ENCODE assay signal across 36 cellular contexts in genomic region chr9:35831040-35831439, GRCh38. TPM values are rescaled to one million over a fixed set of nuclear protein-coding genes. Genes with fewer than 3 reads are reported as not detected.
DNase-seq lines count a peak whose midpoint lies in the region; ATAC-seq, FAIRE-seq and TF ChIP-seq lines count a peak whose summit lies in the region.
"Had no signal": no experiment of that assay in that cellular context is flagged by ENCODE, and none has a peak within 500 bp of the region (broad histone marks: within the 10 kb centered on the region; RNA-seq: fewer than 3 reads in every experiment).

No MANE protein-coding gene starts in this region.

- no peak for TF ChIP-seq RAD21 in HepG2 (CRISPR knock-in tag; IDR thresholded peaks at IDR 0.05)

- peaks cover 35% of the 10 kb centered on the region for H3K4me1 Mint-ChIP-seq in osteocyte (ENCODE audit: unreplicated experiment)
- peaks cover 30% of the 10 kb centered on the region for H3K4me1 Mint-ChIP-seq in activated T-cell treated with anti-CD3 and anti-CD28 coated beads, Interleukin-2, amount 50 U/mL, for 4 hours (ENCODE audit: low read depth)

- H3K4me3 Mint-ChIP-seq in osteocyte (ENCODE audit: unreplicated experiment), result peak overlapping the region; percentile 12
- H3K4me3 Mint-ChIP-seq in activated T-cell treated with anti-CD3 and anti-CD28 coated beads, Interleukin-2, amount 50 U/mL, for 4 hours, result no peak overlapping the region
- H3K4me3 Mint-ChIP-seq: activated CD8-positive, alpha-beta memory T cell treated with anti-CD3 and anti-CD28 coated beads, Interleukin-2, amount 10 ng/mL, durations not matched to agents 7 days and 5 days; T-helper 17 cell had no signal

- TF ChIP-seq CTCF in HepG2 (CRISPR knock-in tag; IDR thresholded peaks at IDR 0.05) (no peak), right lobe of liver (IDR thresholded peaks at IDR 0.05) (no peak), hepatocyte (IDR thresholded peaks at IDR 0.05; ENCODE audit: poor library complexity) (no peak), osteocyte (IDR thresholded peaks at IDR 0.05) (no peak)

- no peak overlapping the region for H2AFZ ChIP-seq in HepG2 (ENCODE audit: low read length)
- no peak overlapping the region for H2AFZ ChIP-seq in hepatocyte

- TF ChIP-seq EP300 in HepG2 (IDR thresholded peaks at IDR 0.05; ENCODE audit: low read depth in 2 of 2, low read length in 2 of 2) (no peak), HepG2 (CRISPR knock-in tag; IDR thresholded peaks at IDR 0.05; ENCODE audit: borderline replicate concordance) (no peak)

- CTCF ChIA-PET in HepG2 (lab: Yijun Ruan, JAX; ENCODE audit: low intra/inter-chr PET ratio, low total read pairs), result no interaction called here

- FAIRE-seq in HepG2 (lab: Jason Lieb, UNC), result no peak
- FAIRE-seq: islet of Langerhans, urothelium cell line had no signal

- no peaks in the 10 kb centered on the region for H3K9me3 Mint-ChIP-seq in osteocyte (ENCODE audit: unreplicated experiment)
- H3K9me3 Mint-ChIP-seq in activated T-cell treated with anti-CD3 and anti-CD28 coated beads, Interleukin-2, amount 50 U/mL, for 4 hours, result no peaks in the 10 kb centered on the region
- H3K9me3 Mint-ChIP-seq: naive thymus-derived CD8-positive, alpha-beta T cell had no signal

- H3K27ac Mint-ChIP-seq in osteocyte (ENCODE audit: unreplicated experiment), result no peak overlapping the region
- H3K27ac Mint-ChIP-seq: activated CD8-positive, alpha-beta memory T cell treated with anti-CD3 and anti-CD28 coated beads, Interleukin-2, amount 10 ng/mL, durations not matched to agents 7 days and 5 days; T-helper 17 cell had no signal

- BruUV-seq in HepG2 (replicated peaks; lab: Mats Ljungman, UMichigan), result no TSS peak

- WGBS in HepG2 (ENCODE audit: low lambda C conversion rate), result 53% methylated on average over 2 of the region's 4 CpGs
- 86% methylated on average over 2 of the region's 4 CpGs for WGBS in right lobe of liver (ENCODE audit: insufficient coverage, low coverage, low lambda C conversion rate, missing lambda C conversion rate)
- 86% methylated on average over 4 of the region's 4 CpGs for WGBS in hepatocyte (ENCODE audit: low lambda C conversion rate, missing lambda C conversion rate)

- H3K9ac ChIP-seq in HepG2 (ENCODE audit: insufficient read depth, low read depth, low read length), result no peak overlapping the region

- DNase-seq in HepG2 (ENCODE audit: low spot score) (no peak), right lobe of liver (no peak), hepatocyte (ENCODE audit: low spot score) (no peak), osteocyte (ENCODE audit: extremely low spot score, unreplicated experiment) (no peak), NCI-H2081 treated with DMSO at 0.1 percent for 48 hours (lab: John Stamatoyannopoulos, UW) (no peak), left cardiac atrium (no peak)
- no peak for DNase-seq in activated T-cell treated with anti-CD3 and anti-CD28 coated beads, Interleukin-2, amount 50 U/mL, for 4 hours
- DNase-seq: activated CD4-positive, alpha-beta T cell treated with anti-CD3 and anti-CD28 coated beads, Interleukin-2, amount 50 U/mL, for 4 hours; activated CD8-positive, alpha-beta memory T cell treated with anti-CD3 and anti-CD28 coated beads, Interleukin-2, amount 10 ng/mL, durations not matched to agents 7 days and 5 days; activated naive CD4-positive, alpha-beta T cell treated with Interleukin-2 at 50 U/mL for 16 hours; activated T-cell treated with anti-CD3 and anti-CD28 coated beads, Interleukin-2, amount 50 U/mL, for 48 hours; adrenal gland; AML-193; brain microvascular endothelial cell; effector memory CD4-positive, alpha-beta T cell; Kasumi-1; midbrain; naive thymus-derived CD8-positive, alpha-beta T cell; NCI-H1417 treated with DMSO at 0.1 percent for 48 hours; NCI-H2081; NCI-H774; ovary; Right ventricle myocardium superior; stimulated activated CD4-positive, alpha-beta T cell treated with anti-CD3 and anti-CD28 coated beads, Interleukin-1b, Interleukin-23, amount 100 ng/mL, for 48 hours; stimulated activated naive CD8-positive, alpha-beta T cell treated with anti-CD3 and anti-CD28 coated beads, Interleukin-15, Interleukin-2, amounts not matched to agents 100 U/mL and 50 U/mL, for 24 hours; T-helper 17 cell had no signal

- H3K36me3 Mint-ChIP-seq in osteocyte (ENCODE audit: unreplicated experiment), result peaks cover 4% of the 10 kb centered on the region
- H3K36me3 Mint-ChIP-seq in activated T-cell treated with anti-CD3 and anti-CD28 coated beads, Interleukin-2, amount 50 U/mL, for 4 hours (ENCODE audit: insufficient read depth), result no peaks in the 10 kb centered on the region
- H3K36me3 Mint-ChIP-seq: activated CD8-positive, alpha-beta memory T cell treated with anti-CD3 and anti-CD28 coated beads, Interleukin-2, amount 10 ng/mL, durations not matched to agents 7 days and 5 days; naive thymus-derived CD8-positive, alpha-beta T cell had no signal

- H3K27me3 ChIP-seq in HepG2 (ENCODE audit: control insufficient read depth in 1 of 2, insufficient read depth in 2 of 2, low read length in 2 of 2) (no peaks in the 10 kb centered on the region), right lobe of liver (no peaks in the 10 kb centered on the region), hepatocyte (no peaks in the 10 kb centered on the region)
- H3K27me3 ChIP-seq: adrenal gland, brain microvascular endothelial cell, ovary had no signal

- no peaks in the 10 kb centered on the region for H3K9me2 ChIP-seq in hepatocyte (replicated peaks; ENCODE audit: insufficient read depth)

- H3K9me3 ChIP-seq in HepG2 (ENCODE audit: low read length) (no peaks in the 10 kb centered on the region), right lobe of liver (no peaks in the 10 kb centered on the region), hepatocyte (ENCODE audit: low read depth) (no peaks in the 10 kb centered on the region)
- H3K9me3 ChIP-seq: adrenal gland, HAP-1, ovary, thoracic aorta had no signal

- TF ChIP-seq POLR2A in HepG2 (IDR thresholded peaks at IDR 0.05; ENCODE audit: insufficient read depth in 1 of 2, low read depth in 2 of 2, low read length in 2 of 2), result no peak
- TF ChIP-seq POLR2A in right lobe of liver (IDR thresholded peaks at IDR 0.05), result no peak

- H3K4me2 ChIP-seq in HepG2 (ENCODE audit: low read depth, low read length), result no peak overlapping the region
- H3K4me2 ChIP-seq in hepatocyte, result peak overlapping the region; percentile 94

- no peak overlapping the region for H3K4me3 ChIP-seq in HepG2 (replicated peaks in 1 of 3; ENCODE audit: insufficient read depth in 1 of 3, low read depth in 2 of 3, low read length in 3 of 3)
- H3K4me3 ChIP-seq in right lobe of liver, result no peak overlapping the region
- H3K4me3 ChIP-seq in hepatocyte, result no peak overlapping the region
- H3K4me3 ChIP-seq: adrenal gland, HAP-1, ovary had no signal

- in situ Hi-C loops in HepG2 (cut with HindIII; ENCODE audit: extremely low pct_ligation_motif_present, low pct_unique_long_range_greater_than_20kb), result no loop called here

- intact Hi-C loops in HepG2 (cut with micrococcal nuclease; ENCODE audit: unreplicated experiment), result no loop called here
- intact Hi-C loops in right lobe of liver (cut with DNase I), result no loop called here
- intact Hi-C loops in left cardiac atrium (cut with DNase I), result no loop called here

- H3K79me2 ChIP-seq in HepG2 (ENCODE audit: insufficient read depth, low read length) (no peaks in the 10 kb centered on the region), hepatocyte (peaks cover 29% of the 10 kb centered on the region)

- H3K27ac ChIP-seq in HepG2 (ENCODE audit: extremely low read length, insufficient read depth, low read length) (no peak overlapping the region), right lobe of liver (no peak overlapping the region), hepatocyte (no peak overlapping the region)
- H3K27ac ChIP-seq: adrenal gland, brain microvascular endothelial cell, epithelial cell of prostate, ovary had no signal

- H4K20me1 ChIP-seq in HepG2 (ENCODE audit: insufficient read depth, low read length) (no peaks in the 10 kb centered on the region), hepatocyte (ENCODE audit: insufficient read depth, poor library complexity, severe bottlenecking) (no peaks in the 10 kb centered on the region)

- no peaks in the 10 kb centered on the region for H3K27me3 Mint-ChIP-seq in osteocyte (ENCODE audit: unreplicated experiment)
- no peaks in the 10 kb centered on the region for H3K27me3 Mint-ChIP-seq in activated T-cell treated with anti-CD3 and anti-CD28 coated beads, Interleukin-2, amount 50 U/mL, for 4 hours (ENCODE audit: low read depth)
- H3K27me3 Mint-ChIP-seq: naive thymus-derived CD8-positive, alpha-beta T cell; T-helper 17 cell had no signal

- H3K36me3 ChIP-seq in HepG2 (replicated peaks in 1 of 2; ENCODE audit: control insufficient read depth in 1 of 2, insufficient read depth in 2 of 2, low read length in 2 of 2), result no peaks in the 10 kb centered on the region
- H3K36me3 ChIP-seq in right lobe of liver, result no peaks in the 10 kb centered on the region
- no peaks in the 10 kb centered on the region for H3K36me3 ChIP-seq in hepatocyte (replicated peaks; ENCODE audit: insufficient read depth, low read depth)
- H3K36me3 ChIP-seq: adrenal gland, brain microvascular endothelial cell, HAP-1, ovary, thoracic aorta had no signal

- ATAC-seq in HepG2 (no peak), right lobe of liver (no peak), GM19035 (IDR thresholded peaks at IDR 0.05; ENCODE audit: unreplicated experiment) (no peak), left cardiac atrium (no peak)
- no peak for ATAC-seq in activated T-cell treated with anti-CD3 and anti-CD28 coated beads, Interleukin-2, amount 50 U/mL, for 4 hours
- ATAC-seq: activated CD4-positive, CD25-positive, alpha-beta regulatory T cell treated with anti-CD3 and anti-CD28 coated beads, Interleukin-2, amount 50 U/mL, for 24 hours; activated CD8-positive, alpha-beta memory T cell treated with anti-CD3 and anti-CD28 coated beads, Interleukin-2, amount 10 ng/mL, durations not matched to agents 7 days and 5 days; naive thymus-derived CD8-positive, alpha-beta T cell; Panc1; stimulated activated naive CD8-positive, alpha-beta T cell treated with anti-CD3 and anti-CD28 coated beads, Interleukin-15, Interleukin-2, amounts not matched to agents 100 U/mL and 50 U/mL, for 24 hours; T-helper 17 cell had no signal

- H3K4me1 ChIP-seq in HepG2 (ENCODE audit: insufficient read depth, low read length), result peaks cover 62% of the 10 kb centered on the region
- peaks cover 0 to 42% (median 14%) of the 10 kb centered on the region in 4 donors for H3K4me1 ChIP-seq in right lobe of liver
- H3K4me1 ChIP-seq in hepatocyte (ENCODE audit: insufficient read depth), result peaks cover 55% of the 10 kb centered on the region

- POLR2A ChIA-PET in HepG2 (lab: Yijun Ruan, JAX), result no interaction called here

RNA-seq across cellular contexts. Expression of gene TMEM8B, which starts 2.0 kb away (rescaled TPM):
- total RNA-seq in HepG2 (2016; rRNA removed; fragmentation: Illumina TruSeq; extraction: Trizol) (1.5 and 2.1 TPM in 2 replicates), right lobe of liver (1 to 10 TPM; 1.7 to 4.7 (median 3.5) TPM), hepatocyte (7.5 and 12.3 TPM in 2 replicates), osteocyte (25.6 and 29.9 TPM in 2 replicates), left cardiac atrium (10 to 100 TPM; 14.7 to 15.6 TPM)
- 1.6 TPM in 2 replicates for total RNA-seq in HepG2 (2016; cell fraction: cytosol; rRNA removed; fragmentation: Illumina TruSeq; extraction: Trizol; ENCODE audit: low read depth)
- 0.91 and 1.5 TPM in 2 replicates for total RNA-seq in HepG2 (2016; cell fraction: insoluble cytoplasmic fraction; rRNA removed; fragmentation: Illumina TruSeq; extraction: Trizol)
- 2.0 and 2.1 TPM in 2 replicates for total RNA-seq in HepG2 (2016; cell fraction: membrane; rRNA removed; fragmentation: Illumina TruSeq; extraction: Trizol)
- total RNA-seq in HepG2 (2016; cell fraction: nucleus; rRNA removed; fragmentation: Illumina TruSeq; extraction: Trizol), result 2.3 and 3.3 TPM in 2 replicates
- polyA plus RNA-seq in HepG2 (2011; rRNA removed) (2.7 and 3.9 TPM in 2 replicates), hepatocyte (13.4 and 14.6 TPM in 2 replicates)
- 2.2 and 3.1 TPM in 2 replicates for polyA plus RNA-seq in HepG2 (2011; cell fraction: cytosol; rRNA removed)
- polyA plus RNA-seq in HepG2 (2011; cell fraction: nucleus; rRNA removed), result 9.3 and 11.8 TPM in 2 replicates
- polyA plus RNA-seq in HepG2 (2012), result 5.9 and 6.5 TPM in 2 replicates
- 2.5 and 2.9 TPM in 2 replicates for polyA plus RNA-seq in HepG2 (2016; cell fraction: cytosol; fragmentation: Illumina TruSeq; extraction: Trizol; ENCODE audit: low read depth)
- polyA plus RNA-seq in HepG2 (2016; cell fraction: insoluble cytoplasmic fraction; fragmentation: Illumina TruSeq; extraction: Trizol; ENCODE audit: low read depth), result 2.5 and 3.9 TPM in 2 replicates
- polyA plus RNA-seq in HepG2 (2016; cell fraction: membrane; fragmentation: Illumina TruSeq; extraction: Trizol; ENCODE audit: low read depth), result 4.6 and 5.4 TPM in 2 replicates
- 4.5 and 5.5 TPM in 2 replicates for polyA plus RNA-seq in HepG2 (2016; cell fraction: nucleus; fragmentation: Illumina TruSeq; extraction: Trizol; ENCODE audit: insufficient read depth, low read depth)
- polyA minus RNA-seq in HepG2 (2011; rRNA and poly(A)+ RNA removed; ENCODE audit: low replicate concordance), result 2.5 and 7.0 TPM in 2 replicates
- 1.8 and 2.8 TPM in 2 replicates for polyA minus RNA-seq in HepG2 (2011; cell fraction: cytosol; rRNA and poly(A)+ RNA removed)
- 5.0 and 5.8 TPM in 2 replicates for polyA minus RNA-seq in HepG2 (2011; cell fraction: nucleus; rRNA and poly(A)+ RNA removed)
- total RNA-seq in activated T-cell treated with anti-CD3 and anti-CD28 coated beads, Interleukin-2, amount 50 U/mL, for 4 hours, result 1 to 10 TPM; 1.5 to 1.9 (median 1.8) TPM

RNA-seq across cellular contexts. Expression of gene FAM221B, which starts 2.5 kb away (rescaled TPM):
- not detected in 2 replicates for total RNA-seq in HepG2 (2016; rRNA removed; fragmentation: Illumina TruSeq; extraction: Trizol)
- not detected in 2 replicates for total RNA-seq in HepG2 (2016; cell fraction: cytosol; rRNA removed; fragmentation: Illumina TruSeq; extraction: Trizol; ENCODE audit: low read depth)
- total RNA-seq in HepG2 (2016; cell fraction: insoluble cytoplasmic fraction; rRNA removed; fragmentation: Illumina TruSeq; extraction: Trizol), result not detected in 2 replicates
- not detected in 2 replicates for total RNA-seq in HepG2 (2016; cell fraction: membrane; rRNA removed; fragmentation: Illumina TruSeq; extraction: Trizol)
- total RNA-seq in HepG2 (2016; cell fraction: nucleus; rRNA removed; fragmentation: Illumina TruSeq; extraction: Trizol), result not detected in 2 replicates
- not detected in 2 replicates for polyA plus RNA-seq in HepG2 (2011; rRNA removed)
- polyA plus RNA-seq in HepG2 (2011; cell fraction: cytosol; rRNA removed), result not detected in 2 replicates
- polyA plus RNA-seq in HepG2 (2011; cell fraction: nucleus; rRNA removed), result not detected in 2 replicates
- 0.11 and 0.15 TPM in 2 replicates for polyA plus RNA-seq in HepG2 (2012)
- polyA plus RNA-seq in HepG2 (2016; cell fraction: cytosol; fragmentation: Illumina TruSeq; extraction: Trizol; ENCODE audit: low read depth), result not detected in 2 replicates
- polyA plus RNA-seq in HepG2 (2016; cell fraction: insoluble cytoplasmic fraction; fragmentation: Illumina TruSeq; extraction: Trizol; ENCODE audit: low read depth), result not detected in 2 replicates
- not detected in 2 replicates for polyA plus RNA-seq in HepG2 (2016; cell fraction: membrane; fragmentation: Illumina TruSeq; extraction: Trizol; ENCODE audit: low read depth)
- polyA plus RNA-seq in HepG2 (2016; cell fraction: nucleus; fragmentation: Illumina TruSeq; extraction: Trizol; ENCODE audit: insufficient read depth, low read depth), result not detected in 2 replicates
- not detected in 2 replicates for polyA minus RNA-seq in HepG2 (2011; rRNA and poly(A)+ RNA removed; ENCODE audit: low replicate concordance)
- not detected in 2 replicates for polyA minus RNA-seq in HepG2 (2011; cell fraction: cytosol; rRNA and poly(A)+ RNA removed)
- polyA minus RNA-seq in HepG2 (2011; cell fraction: nucleus; rRNA and poly(A)+ RNA removed), result not detected in 2 replicates
- total RNA-seq in right lobe of liver, result not detected
- total RNA-seq in hepatocyte, result not detected in 2 replicates
- 0.26 TPM in 1 of 2 replicates, not detected in the other for polyA plus RNA-seq in hepatocyte
- total RNA-seq in osteocyte, result not detected in 2 replicates
- total RNA-seq in left cardiac atrium, result not detected
- not detected for total RNA-seq in activated T-cell treated with anti-CD3 and anti-CD28 coated beads, Interleukin-2, amount 50 U/mL, for 4 hours
- total RNA-seq: A673; activated CD8-positive, alpha-beta memory T cell treated with anti-CD3 and anti-CD28 coated beads, Interleukin-2, amount 10 ng/mL, durations not matched to agents 7 days and 5 days; liver; naive thymus-derived CD8-positive, alpha-beta T cell; ovary; Right ventricle myocardium superior; T-helper 17 cell; thoracic aorta had no signal
- polyA plus RNA-seq: naive thymus-derived CD8-positive, alpha-beta T cell; ovary had no signal

RNA-seq across cellular contexts. Expression of gene HINT2, which starts 16.2 kb away (rescaled TPM):
- total RNA-seq in HepG2 (2016; rRNA removed; fragmentation: Illumina TruSeq; extraction: Trizol) (51.4 and 56.2 TPM in 2 replicates), right lobe of liver (10 to 100 TPM; 46.0 to 86.3 (median 67.1) TPM), hepatocyte (31.9 and 45.7 TPM in 2 replicates), osteocyte (35.4 and 36.0 TPM in 2 replicates), left cardiac atrium (10 to 100 TPM; 53.4 to 54.3 TPM)
- total RNA-seq in HepG2 (2016; cell fraction: cytosol; rRNA removed; fragmentation: Illumina TruSeq; extraction: Trizol; ENCODE audit: low read depth), result 34.3 and 49.7 TPM in 2 replicates
- 51.7 and 55.6 TPM in 2 replicates for total RNA-seq in HepG2 (2016; cell fraction: insoluble cytoplasmic fraction; rRNA removed; fragmentation: Illumina TruSeq; extraction: Trizol)
- total RNA-seq in HepG2 (2016; cell fraction: membrane; rRNA removed; fragmentation: Illumina TruSeq; extraction: Trizol), result 40.2 and 44.8 TPM in 2 replicates
- 24.8 and 29.5 TPM in 2 replicates for total RNA-seq in HepG2 (2016; cell fraction: nucleus; rRNA removed; fragmentation: Illumina TruSeq; extraction: Trizol)
- polyA plus RNA-seq in HepG2 (2011; rRNA removed) (37.9 and 41.5 TPM in 2 replicates), hepatocyte (81.4 and 87.3 TPM in 2 replicates)
- polyA plus RNA-seq in HepG2 (2011; cell fraction: cytosol; rRNA removed), result 37.0 and 40.4 TPM in 2 replicates
- polyA plus RNA-seq in HepG2 (2011; cell fraction: nucleus; rRNA removed), result 33.1 and 38.4 TPM in 2 replicates
- polyA plus RNA-seq in HepG2 (2012), result 39.7 and 44.2 TPM in 2 replicates
- 37.5 and 48.1 TPM in 2 replicates for polyA plus RNA-seq in HepG2 (2016; cell fraction: cytosol; fragmentation: Illumina TruSeq; extraction: Trizol; ENCODE audit: low read depth)
- 53.1 and 56.8 TPM in 2 replicates for polyA plus RNA-seq in HepG2 (2016; cell fraction: insoluble cytoplasmic fraction; fragmentation: Illumina TruSeq; extraction: Trizol; ENCODE audit: low read depth)
- polyA plus RNA-seq in HepG2 (2016; cell fraction: membrane; fragmentation: Illumina TruSeq; extraction: Trizol; ENCODE audit: low read depth), result 35.4 and 38.9 TPM in 2 replicates
- 39.8 and 44.2 TPM in 2 replicates for polyA plus RNA-seq in HepG2 (2016; cell fraction: nucleus; fragmentation: Illumina TruSeq; extraction: Trizol; ENCODE audit: insufficient read depth, low read depth)
- polyA minus RNA-seq in HepG2 (2011; rRNA and poly(A)+ RNA removed; ENCODE audit: low replicate concordance), result 10.5 and 17.0 TPM in 2 replicates
- 6.2 TPM in 2 replicates for polyA minus RNA-seq in HepG2 (2011; cell fraction: cytosol; rRNA and poly(A)+ RNA removed)
- 9.4 and 13.8 TPM in 2 replicates for polyA minus RNA-seq in HepG2 (2011; cell fraction: nucleus; rRNA and poly(A)+ RNA removed)
- total RNA-seq in activated T-cell treated with anti-CD3 and anti-CD28 coated beads, Interleukin-2, amount 50 U/mL, for 4 hours, result 10 to 100 TPM; 28.7 to 31.9 (median 30.0) TPM

RNA-seq across cellular contexts. Expression of gene SPAG8, which starts 19.0 kb away (rescaled TPM):
- total RNA-seq in HepG2 (2016; rRNA removed; fragmentation: Illumina TruSeq; extraction: Trizol) (0.27 TPM in 1 of 2 replicates, not detected in the other), right lobe of liver (1 to 10 TPM in 1 of 6 experiments, under 1 TPM in 2, not detected in 3; 0.42 to 1.3 (median 0.80) TPM), hepatocyte (0.10 and 1.4 TPM in 2 replicates), osteocyte (2.4 TPM in 2 replicates), left cardiac atrium (1 to 10 TPM; 1.3 to 1.9 TPM)
- total RNA-seq in HepG2 (2016; cell fraction: cytosol; rRNA removed; fragmentation: Illumina TruSeq; extraction: Trizol; ENCODE audit: low read depth), result 0.18 TPM in 1 of 2 replicates, not detected in the other
- total RNA-seq in HepG2 (2016; cell fraction: insoluble cytoplasmic fraction; rRNA removed; fragmentation: Illumina TruSeq; extraction: Trizol), result 0.16 and 0.37 TPM in 2 replicates
- total RNA-seq in HepG2 (2016; cell fraction: membrane; rRNA removed; fragmentation: Illumina TruSeq; extraction: Trizol), result 0.10 and 0.22 TPM in 2 replicates
- 1.1 and 1.2 TPM in 2 replicates for total RNA-seq in HepG2 (2016; cell fraction: nucleus; rRNA removed; fragmentation: Illumina TruSeq; extraction: Trizol)
- polyA plus RNA-seq in HepG2 (2011; rRNA removed) (0.18 and 0.22 TPM in 2 replicates), hepatocyte (0.55 and 0.63 TPM in 2 replicates)
- polyA plus RNA-seq in HepG2 (2011; cell fraction: cytosol; rRNA removed), result 0.20 TPM in 1 of 2 replicates, not detected in the other
- 1.5 and 2.4 TPM in 2 replicates for polyA plus RNA-seq in HepG2 (2011; cell fraction: nucleus; rRNA removed)
- polyA plus RNA-seq in HepG2 (2012), result 0.21 and 0.68 TPM in 2 replicates
- polyA plus RNA-seq in HepG2 (2016; cell fraction: cytosol; fragmentation: Illumina TruSeq; extraction: Trizol; ENCODE audit: low read depth), result not detected in 2 replicates
- polyA plus RNA-seq in HepG2 (2016; cell fraction: insoluble cytoplasmic fraction; fragmentation: Illumina TruSeq; extraction: Trizol; ENCODE audit: low read depth), result not detected in 2 replicates
- 0.10 TPM in 1 of 2 replicates, not detected in the other for polyA plus RNA-seq in HepG2 (2016; cell fraction: membrane; fragmentation: Illumina TruSeq; extraction: Trizol; ENCODE audit: low read depth)
- polyA plus RNA-seq in HepG2 (2016; cell fraction: nucleus; fragmentation: Illumina TruSeq; extraction: Trizol; ENCODE audit: insufficient read depth, low read depth), result 0.81 and 1.0 TPM in 2 replicates
- 0.32 and 0.37 TPM in 2 replicates for polyA minus RNA-seq in HepG2 (2011; rRNA and poly(A)+ RNA removed; ENCODE audit: low replicate concordance)
- polyA minus RNA-seq in HepG2 (2011; cell fraction: cytosol; rRNA and poly(A)+ RNA removed), result not detected in 2 replicates
- 1.5 and 2.4 TPM in 2 replicates for polyA minus RNA-seq in HepG2 (2011; cell fraction: nucleus; rRNA and poly(A)+ RNA removed)
- under 1 TPM; 0.27 to 0.48 (median 0.40) TPM for total RNA-seq in activated T-cell treated with anti-CD3 and anti-CD28 coated beads, Interleukin-2, amount 50 U/mL, for 4 hours

RNA-seq across cellular contexts. Expression of gene OR13J1, which starts 39.2 kb away (rescaled TPM):
- not detected in 2 replicates for total RNA-seq in HepG2 (2016; rRNA removed; fragmentation: Illumina TruSeq; extraction: Trizol)
- not detected in 2 replicates for total RNA-seq in HepG2 (2016; cell fraction: cytosol; rRNA removed; fragmentation: Illumina TruSeq; extraction: Trizol; ENCODE audit: low read depth)
- total RNA-seq in HepG2 (2016; cell fraction: insoluble cytoplasmic fraction; rRNA removed; fragmentation: Illumina TruSeq; extraction: Trizol), result not detected in 2 replicates
- total RNA-seq in HepG2 (2016; cell fraction: membrane; rRNA removed; fragmentation: Illumina TruSeq; extraction: Trizol), result not detected in 2 replicates
- not detected in 2 replicates for total RNA-seq in HepG2 (2016; cell fraction: nucleus; rRNA removed; fragmentation: Illumina TruSeq; extraction: Trizol)
- not detected in 2 replicates for polyA plus RNA-seq in HepG2 (2011; rRNA removed)
- not detected in 2 replicates for polyA plus RNA-seq in HepG2 (2011; cell fraction: cytosol; rRNA removed)
- polyA plus RNA-seq in HepG2 (2011; cell fraction: nucleus; rRNA removed), result not detected in 2 replicates
- polyA plus RNA-seq in HepG2 (2012), result not detected in 2 replicates
- polyA plus RNA-seq in HepG2 (2016; cell fraction: cytosol; fragmentation: Illumina TruSeq; extraction: Trizol; ENCODE audit: low read depth), result not detected in 2 replicates
- polyA plus RNA-seq in HepG2 (2016; cell fraction: insoluble cytoplasmic fraction; fragmentation: Illumina TruSeq; extraction: Trizol; ENCODE audit: low read depth), result not detected in 2 replicates
- polyA plus RNA-seq in HepG2 (2016; cell fraction: membrane; fragmentation: Illumina TruSeq; extraction: Trizol; ENCODE audit: low read depth), result not detected in 2 replicates
- not detected in 2 replicates for polyA plus RNA-seq in HepG2 (2016; cell fraction: nucleus; fragmentation: Illumina TruSeq; extraction: Trizol; ENCODE audit: insufficient read depth, low read depth)
- not detected in 2 replicates for polyA minus RNA-seq in HepG2 (2011; rRNA and poly(A)+ RNA removed; ENCODE audit: low replicate concordance)
- polyA minus RNA-seq in HepG2 (2011; cell fraction: cytosol; rRNA and poly(A)+ RNA removed), result not detected in 2 replicates
- not detected in 2 replicates for polyA minus RNA-seq in HepG2 (2011; cell fraction: nucleus; rRNA and poly(A)+ RNA removed)
- total RNA-seq in right lobe of liver, result not detected
- not detected in 2 replicates for total RNA-seq in hepatocyte
- polyA plus RNA-seq in hepatocyte, result not detected in 2 replicates
- not detected in 2 replicates for total RNA-seq in osteocyte
- total RNA-seq in left cardiac atrium, result not detected
- not detected for total RNA-seq in activated T-cell treated with anti-CD3 and anti-CD28 coated beads, Interleukin-2, amount 50 U/mL, for 4 hours
- total RNA-seq: A673; activated CD8-positive, alpha-beta memory T cell treated with anti-CD3 and anti-CD28 coated beads, Interleukin-2, amount 10 ng/mL, durations not matched to agents 7 days and 5 days; adrenal gland; liver; naive thymus-derived CD8-positive, alpha-beta T cell; ovary; Right ventricle myocardium superior; T-helper 17 cell; thoracic aorta had no signal
- polyA plus RNA-seq: adrenal gland; liver; naive thymus-derived CD8-positive, alpha-beta T cell; ovary had no signal
